ENCODE assay signal across 23 cellular contexts in the genomic region with DNA sequence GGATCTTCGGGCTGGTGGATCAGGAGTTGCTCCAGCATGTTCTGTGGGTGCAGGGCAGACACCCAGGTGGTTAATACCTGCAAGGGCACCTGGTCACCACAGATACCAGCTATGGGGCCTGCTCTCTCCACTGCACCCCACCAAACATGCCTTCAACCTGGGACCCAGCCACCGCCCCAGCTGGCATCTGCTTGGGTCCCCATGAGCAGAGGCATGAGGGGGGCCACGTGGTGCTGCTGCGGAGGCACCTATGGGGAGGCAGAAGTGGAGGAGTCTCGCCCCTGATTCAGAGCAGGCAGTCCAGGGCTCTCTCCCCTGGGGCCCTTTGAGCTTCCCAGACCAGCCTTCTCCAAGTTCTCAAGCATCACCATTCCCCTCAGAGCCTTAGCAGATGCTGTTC. TPM values are rescaled to one million over a fixed set of nuclear protein-coding genes. Genes with fewer than 3 reads are reported as not detected.
DNase-seq lines count a peak whose midpoint lies in the region; ATAC-seq and TF ChIP-seq lines count a peak whose summit lies in the region.
"Had no signal": no experiment of that assay in that cellular context is flagged by ENCODE, and none has a peak within 500 bp of the region (broad histone marks: within the 10 kb centered on the region; RNA-seq: fewer than 3 reads in every experiment).

No MANE protein-coding gene starts in this region.

- H3K27ac ChIP-seq in CD4-positive, CD25-positive, alpha-beta regulatory T cell (ENCODE audit: insufficient read depth, low read length, poor library complexity, severe bottlenecking), result no peak overlapping the region
- H3K27ac ChIP-seq in osteoblast (ENCODE audit: low read depth, low read length), result no peak overlapping the region
- H3K27ac ChIP-seq: 22Rv1; A549; BLaER1 treated with 17β-estradiol and CSF1 and Interleukin-3, amounts not matched to agents 10 nM and 100 nM; C4-2B had no signal

- no peaks in the 10 kb centered on the region for H3K9me3 Mint-ChIP-seq in activated CD4-positive, alpha-beta T cell treated with anti-CD3 and anti-CD28 coated beads, Interleukin-2, amount 10 ng/mL, durations not matched to agents 7 days and 5 days
- no peaks in the 10 kb centered on the region for H3K9me3 Mint-ChIP-seq in CD4-positive, CD25-positive, alpha-beta regulatory T cell
- H3K9me3 Mint-ChIP-seq: CD4-positive, alpha-beta memory T cell; CD8-positive, alpha-beta memory T cell had no signal

- POLR2A ChIA-PET in activated CD4-positive, alpha-beta T cell treated with anti-CD3 and anti-CD28 coated beads, Interleukin-2, amount 10 ng/mL, durations not matched to agents 7 days and 5 days (lab: Charles Lee), result no interaction called here

- H3K4me1 ChIP-seq in CD4-positive, CD25-positive, alpha-beta regulatory T cell (ENCODE audit: control insufficient read depth, insufficient read depth, low read length, poor library complexity, severe bottlenecking), result peaks cover 15% of the 10 kb centered on the region
- H3K4me1 ChIP-seq in osteoblast (ENCODE audit: insufficient read depth, low read length), result peaks cover 6% of the 10 kb centered on the region

- ATAC-seq in CD4-positive, CD25-positive, alpha-beta regulatory T cell (ENCODE audit: low read depth in 2 of 2), result no peak
- ATAC-seq in HG02885 (IDR thresholded peaks at IDR 0.05; ENCODE audit: poor library complexity, unreplicated experiment), result no peak
- ATAC-seq: A549, GM12878 had no signal

- CTCF ChIA-PET in activated CD4-positive, alpha-beta T cell treated with anti-CD3 and anti-CD28 coated beads, Interleukin-2, amount 10 ng/mL, durations not matched to agents 7 days and 5 days (lab: Charles Lee), result interaction anchor here (1.1 kb wide), 1 partner anchor 61 kb away, joined by 3 read pairs; no protein-coding TSS in a partner anchor

- DNase-seq in activated CD4-positive, alpha-beta T cell treated with anti-CD3 and anti-CD28 coated beads, Interleukin-2, amount 10 ng/mL, durations not matched to agents 7 days and 5 days, result no peak
- no peak for DNase-seq in activated CD4-positive, alpha-beta T cell treated with anti-CD3 and anti-CD28 coated beads for 48 hours
- DNase-seq in CD4-positive, CD25-positive, alpha-beta regulatory T cell, result no peak
- DNase-seq in osteoblast (ENCODE audit: insufficient read length, low spot score, missing footprints) (peak; percentile 37), NCI-H1105 treated with DMSO at 0.1 percent for 48 hours (lab: John Stamatoyannopoulos, UW) (no peak)
- DNase-seq: AML-193; CD4-positive, alpha-beta memory T cell; COR-L47; DMS 273 treated with DMSO at 0.1 percent for 48 hours; DMS153; DMS53; DMS79; DND-41; EL; GDM1 had no signal

- H3K27me3 Mint-ChIP-seq in activated CD4-positive, alpha-beta T cell treated with anti-CD3 and anti-CD28 coated beads, Interleukin-2, amount 10 ng/mL, durations not matched to agents 7 days and 5 days, result no peaks in the 10 kb centered on the region
- peaks cover 10% of the 10 kb centered on the region for H3K27me3 Mint-ChIP-seq in CD4-positive, CD25-positive, alpha-beta regulatory T cell
- H3K27me3 Mint-ChIP-seq: B cell had no signal

- peak overlapping the region; percentile 42 for H3K27ac Mint-ChIP-seq in activated CD4-positive, alpha-beta T cell treated with anti-CD3 and anti-CD28 coated beads, Interleukin-2, amount 10 ng/mL, durations not matched to agents 7 days and 5 days
- no peak overlapping the region for H3K27ac Mint-ChIP-seq in CD4-positive, CD25-positive, alpha-beta regulatory T cell
- H3K27ac Mint-ChIP-seq: B cell had no signal

- H3K4me2 ChIP-seq in osteoblast (ENCODE audit: insufficient read depth, low read length), result no peak overlapping the region
- H3K4me2 ChIP-seq: A549; BLaER1 treated with 17β-estradiol and CSF1 and Interleukin-3, amounts not matched to agents 10 nM and 100 nM had no signal

- H3K9me3 ChIP-seq in CD4-positive, CD25-positive, alpha-beta regulatory T cell (ENCODE audit: control insufficient read depth in 2 of 2, low read length in 2 of 2), result no peaks in the 10 kb centered on the region
- no peaks in the 10 kb centered on the region for H3K9me3 ChIP-seq in osteoblast (ENCODE audit: low read depth, low read length)
- H3K9me3 ChIP-seq: A549; BLaER1 treated with 17β-estradiol and CSF1 and Interleukin-3, amounts not matched to agents 10 nM and 100 nM had no signal

- no peak overlapping the region for H2AFZ ChIP-seq in osteoblast (ENCODE audit: low read length)

- H3K4me3 ChIP-seq in CD4-positive, CD25-positive, alpha-beta regulatory T cell (ENCODE audit: low read depth, low read length), result no peak overlapping the region
- no peak overlapping the region for H3K4me3 ChIP-seq in osteoblast (ENCODE audit: insufficient read depth, low read length)
- H3K4me3 ChIP-seq: A549; BLaER1 treated with 17β-estradiol and CSF1 and Interleukin-3, amounts not matched to agents 10 nM and 100 nM; GM12878 had no signal

- H3K36me3 ChIP-seq in CD4-positive, CD25-positive, alpha-beta regulatory T cell (ENCODE audit: control insufficient read depth, insufficient read depth, low read length), result no peaks in the 10 kb centered on the region
- no peaks in the 10 kb centered on the region for H3K36me3 ChIP-seq in osteoblast (ENCODE audit: insufficient read depth, low read length)
- H3K36me3 ChIP-seq: BLaER1 treated with 17β-estradiol and CSF1 and Interleukin-3, amounts not matched to agents 10 nM and 100 nM had no signal

- no peaks in the 10 kb centered on the region for H4K20me1 ChIP-seq in osteoblast (ENCODE audit: insufficient read depth, low read length)
- H4K20me1 ChIP-seq: BLaER1 treated with 17β-estradiol and CSF1 and Interleukin-3, amounts not matched to agents 10 nM and 100 nM had no signal

- no peaks in the 10 kb centered on the region for H3K27me3 ChIP-seq in CD4-positive, CD25-positive, alpha-beta regulatory T cell (ENCODE audit: control insufficient read depth, insufficient read depth, low read length)
- peaks cover 4% of the 10 kb centered on the region for H3K27me3 ChIP-seq in osteoblast (ENCODE audit: insufficient read depth, low read length)
- H3K27me3 ChIP-seq: BLaER1 treated with 17β-estradiol and CSF1 and Interleukin-3, amounts not matched to agents 10 nM and 100 nM had no signal

- H3K4me3 Mint-ChIP-seq in activated CD4-positive, alpha-beta T cell treated with anti-CD3 and anti-CD28 coated beads, Interleukin-2, amount 10 ng/mL, durations not matched to agents 7 days and 5 days, result no peak overlapping the region
- peak overlapping the region in 3 of 4 donors; percentile 1 to 80 (median 29) for H3K4me3 Mint-ChIP-seq in CD4-positive, CD25-positive, alpha-beta regulatory T cell
- H3K4me3 Mint-ChIP-seq: B cell had no signal

- no peaks in the 10 kb centered on the region for H3K79me2 ChIP-seq in osteoblast (ENCODE audit: insufficient read depth, low read length)

- H3K36me3 Mint-ChIP-seq in activated CD4-positive, alpha-beta T cell treated with anti-CD3 and anti-CD28 coated beads, Interleukin-2, amount 10 ng/mL, durations not matched to agents 7 days and 5 days (ENCODE audit: low read depth), result no peaks in the 10 kb centered on the region
- no peaks in the 10 kb centered on the region for H3K36me3 Mint-ChIP-seq in CD4-positive, CD25-positive, alpha-beta regulatory T cell
- H3K36me3 Mint-ChIP-seq: CD8-positive, alpha-beta memory T cell had no signal

- no peak for TF ChIP-seq CTCF in osteoblast (IDR thresholded peaks at IDR 0.05; ENCODE audit: extremely low read depth, low read depth, low read length)

- H3K4me1 Mint-ChIP-seq in activated CD4-positive, alpha-beta T cell treated with anti-CD3 and anti-CD28 coated beads, Interleukin-2, amount 10 ng/mL, durations not matched to agents 7 days and 5 days, result peaks cover 24% of the 10 kb centered on the region
- peaks cover 0 to 18% (median 8%) of the 10 kb centered on the region in 4 donors for H3K4me1 Mint-ChIP-seq in CD4-positive, CD25-positive, alpha-beta regulatory T cell

RNA-seq across cellular contexts. Expression of gene AK8, which starts 2.9 kb away (rescaled TPM):
- not detected for total RNA-seq in activated CD4-positive, alpha-beta T cell treated with anti-CD3 and anti-CD28 coated beads, Interleukin-2, amount 10 ng/mL, durations not matched to agents 7 days and 5 days
- total RNA-seq in CD4-positive, CD25-positive, alpha-beta regulatory T cell, result not detected
- under 1 TPM in 1 of 4 donors, not detected in 3; 0.21 TPM for polyA plus RNA-seq in CD4-positive, CD25-positive, alpha-beta regulatory T cell
- 0.59 and 1.1 TPM in 2 replicates for total RNA-seq in osteoblast
- total RNA-seq: CD8-positive, alpha-beta memory T cell; GM12878 had no signal
- polyA plus RNA-seq: CD4-positive, alpha-beta memory T cell; CD8-positive, alpha-beta memory T cell had no signal

RNA-seq across cellular contexts. Expression of gene SPACA9, which starts 3.5 kb away (rescaled TPM):
- 1 to 10 TPM; 3.0 to 3.5 TPM for total RNA-seq in activated CD4-positive, alpha-beta T cell treated with anti-CD3 and anti-CD28 coated beads, Interleukin-2, amount 10 ng/mL, durations not matched to agents 7 days and 5 days
- 0.32 TPM for total RNA-seq in CD4-positive, CD25-positive, alpha-beta regulatory T cell
- 1 to 10 TPM in 2 of 4 donors, under 1 TPM in 2; 0.61 to 2.2 (median 1.2) TPM for polyA plus RNA-seq in CD4-positive, CD25-positive, alpha-beta regulatory T cell
- 3.6 and 4.4 TPM in 2 replicates for total RNA-seq in osteoblast
